Comparison of ENCODE assay signal across 24 cellular contexts in genomic region chr17:69042308-69042707, GRCh38. TPM values are rescaled to one million over a fixed set of nuclear protein-coding genes. Genes with fewer than 3 reads are reported as not detected.
DNase-seq lines count a peak whose midpoint lies in the region; ATAC-seq, FAIRE-seq and TF ChIP-seq lines count a peak whose summit lies in the region.
"Had no signal": no experiment of that assay in that cellular context is flagged by ENCODE, and none has a peak within 500 bp of the region (broad histone marks: within the 10 kb centered on the region; RNA-seq: fewer than 3 reads in every experiment).

No MANE protein-coding gene starts in this region.

- H3K4me2 ChIP-seq in HepG2 (ENCODE audit: low read depth, low read length) (no peak overlapping the region), MM.1S (ENCODE audit: low read depth, low read length) (no peak overlapping the region)

- in situ Hi-C loops in HepG2 (cut with HindIII; ENCODE audit: extremely low pct_ligation_motif_present, low pct_unique_long_range_greater_than_20kb), result no loop called here
- in situ Hi-C loops in SK-MEL-5 (cut with HindIII; ENCODE audit: low pct_unique_long_range_greater_than_20kb, low sequenced_read_pairs), result no loop called here

- no peaks in the 10 kb centered on the region for H3K9me2 ChIP-seq in MM.1S (replicated peaks; ENCODE audit: insufficient read depth, low read length)

- no peak for TF ChIP-seq EP300 in HepG2 (IDR thresholded peaks at IDR 0.05; ENCODE audit: low read depth in 2 of 2, low read length in 2 of 2)
- no peak for TF ChIP-seq EP300 in HepG2 (CRISPR knock-in tag; IDR thresholded peaks at IDR 0.05; ENCODE audit: borderline replicate concordance)

- no peak for TF ChIP-seq RAD21 in HepG2 (CRISPR knock-in tag; IDR thresholded peaks at IDR 0.05)

- no peaks in the 10 kb centered on the region; a peak in 1 of 5 replicates for H3K36me3 ChIP-seq in HepG2 (replicated peaks in 1 of 2; ENCODE audit: control insufficient read depth in 1 of 2, insufficient read depth in 2 of 2, low read length in 2 of 2)
- peaks cover 0 to 23% (median 6%) of the 10 kb centered on the region in 4 donors for H3K36me3 ChIP-seq in right lobe of liver
- no peaks in the 10 kb centered on the region for H3K36me3 ChIP-seq in MM.1S (replicated peaks; ENCODE audit: insufficient read depth, low read length)
- H3K36me3 ChIP-seq: MG63 had no signal

- H3K27me3 Mint-ChIP-seq in stimulated activated memory B cell treated with anti-CD40 and anti-IgM and Interleukin-4, amounts not matched to agents 10 μg/mL and 1 μg/mL and 100 μg/mL, for 72 hours, result no peaks in the 10 kb centered on the region

- H3K79me2 ChIP-seq in HepG2 (ENCODE audit: insufficient read depth, low read length), result no peaks in the 10 kb centered on the region
- H3K79me2 ChIP-seq in MM.1S (ENCODE audit: low read length), result no peaks in the 10 kb centered on the region

- no TSS peak for BruUV-seq in HepG2 (replicated peaks; lab: Mats Ljungman, UMichigan)

- H3K9me3 ChIP-seq in HepG2 (ENCODE audit: low read length) (peaks cover 3% of the 10 kb centered on the region; the same call in 1 of the 2 replicates), right lobe of liver (no peaks in the 10 kb centered on the region), MM.1S (replicated peaks; ENCODE audit: insufficient read depth, low read length) (no peaks in the 10 kb centered on the region)

- no peak for FAIRE-seq in HepG2 (lab: Jason Lieb, UNC)
- FAIRE-seq: RCC 7860 had no signal

- ATAC-seq in HepG2, result no peak
- no peak for ATAC-seq in right lobe of liver
- peak; percentile 66 for ATAC-seq in left colon
- ATAC-seq in stimulated activated memory B cell treated with anti-CD40 and anti-IgM and Interleukin-4, amounts not matched to agents 10 μg/mL and 1 μg/mL and 100 μg/mL, for 72 hours, result no peak
- ATAC-seq: T-cell had no signal

- H3K4me1 Mint-ChIP-seq in stimulated activated memory B cell treated with anti-CD40 and anti-IgM and Interleukin-4, amounts not matched to agents 10 μg/mL and 1 μg/mL and 100 μg/mL, for 72 hours, result no peaks in the 10 kb centered on the region

- H3K4me3 ChIP-seq in HepG2 (replicated peaks in 1 of 3; ENCODE audit: insufficient read depth in 1 of 3, low read depth in 2 of 3, low read length in 3 of 3) (no peak overlapping the region), right lobe of liver (no peak overlapping the region), MM.1S (ENCODE audit: low read length) (no peak overlapping the region)
- H3K4me3 ChIP-seq: GM23248, MG63 had no signal

- no peak overlapping the region for H2AFZ ChIP-seq in HepG2 (ENCODE audit: low read length)
- H2AFZ ChIP-seq in MM.1S (ENCODE audit: low read length), result no peak overlapping the region
- H2AFZ ChIP-seq: GM23248 had no signal

- H4K20me1 ChIP-seq in HepG2 (ENCODE audit: insufficient read depth, low read length), result no peaks in the 10 kb centered on the region
- no peaks in the 10 kb centered on the region for H4K20me1 ChIP-seq in MM.1S (ENCODE audit: insufficient read depth, low read length)

- H3K27ac Mint-ChIP-seq in stimulated activated memory B cell treated with anti-CD40 and anti-IgM and Interleukin-4, amounts not matched to agents 10 μg/mL and 1 μg/mL and 100 μg/mL, for 72 hours, result no peak overlapping the region
- H3K27ac Mint-ChIP-seq: HFFc6, T-cell had no signal

- H3K4me1 ChIP-seq in HepG2 (ENCODE audit: insufficient read depth, low read length) (peaks cover 31% of the 10 kb centered on the region), right lobe of liver (peaks cover 0 to 5% (median 0%) of the 10 kb centered on the region in 4 donors), MM.1S (ENCODE audit: low read length) (no peaks in the 10 kb centered on the region)

- H3K27ac ChIP-seq in HepG2 (ENCODE audit: extremely low read length, insufficient read depth, low read length) (no peak overlapping the region), right lobe of liver (no peak overlapping the region), MM.1S (ENCODE audit: low read length) (no peak overlapping the region)
- H3K27ac ChIP-seq: GM23248 had no signal

- DNase-seq in HepG2 (ENCODE audit: low spot score), result no peak
- no peak for DNase-seq in right lobe of liver
- DNase-seq in SK-MEL-5 (ENCODE audit: low read depth, low spot score), result peak; percentile 22
- DNase-seq in left colon, result no peak
- DNase-seq in MM.1S, result no peak
- no peak for DNase-seq in OCI-M1 (lab: John Stamatoyannopoulos, UW)
- DNase-seq in SW480 (ENCODE audit: low spot score), result no peak
- DNase-seq: 8988T, DMS153, GM23248, H7, HFFc6, MG63, NCI-H1694, NCI-H2081, NCI-H2227 treated with DMSO at 0.1 percent for 48 hours, NCI-H510A, NCI-H69, T-cell had no signal

- CTCF ChIA-PET in HepG2 (lab: Yijun Ruan, JAX; ENCODE audit: low intra/inter-chr PET ratio, low total read pairs), result no interaction called here

- H3K9ac ChIP-seq in HepG2 (ENCODE audit: insufficient read depth, low read depth, low read length) (no peak overlapping the region), MM.1S (ENCODE audit: low read length) (no peak overlapping the region)
- H3K9ac ChIP-seq: GM23248 had no signal

- H3F3A ChIP-seq in MM.1S (ENCODE audit: insufficient read depth, low read length), result no peaks in the 10 kb centered on the region

- H3K9me3 Mint-ChIP-seq in stimulated activated memory B cell treated with anti-CD40 and anti-IgM and Interleukin-4, amounts not matched to agents 10 μg/mL and 1 μg/mL and 100 μg/mL, for 72 hours, result peaks cover 4% of the 10 kb centered on the region

- TF ChIP-seq CTCF in HepG2 (CRISPR knock-in tag; IDR thresholded peaks at IDR 0.05), result no peak
- no peak for TF ChIP-seq CTCF in right lobe of liver (IDR thresholded peaks at IDR 0.05)
- no peak for TF ChIP-seq CTCF in MM.1S (IDR thresholded peaks at IDR 0.05; ENCODE audit: low read length)

- H3K27me3 ChIP-seq in HepG2 (ENCODE audit: control insufficient read depth in 1 of 2, insufficient read depth in 2 of 2, low read length in 2 of 2) (no peaks in the 10 kb centered on the region; a peak in 1 of 5 replicates), right lobe of liver (no peaks in the 10 kb centered on the region), MM.1S (replicated peaks; ENCODE audit: insufficient read depth, low read length) (no peaks in the 10 kb centered on the region)
- H3K27me3 ChIP-seq: MG63 had no signal

- POLR2A ChIA-PET in HepG2 (lab: Yijun Ruan, JAX), result no interaction called here

- no peak overlapping the region for H3K4me3 Mint-ChIP-seq in stimulated activated memory B cell treated with anti-CD40 and anti-IgM and Interleukin-4, amounts not matched to agents 10 μg/mL and 1 μg/mL and 100 μg/mL, for 72 hours
- H3K4me3 Mint-ChIP-seq: HFFc6, T-cell had no signal

- intact Hi-C loops in HepG2 (cut with micrococcal nuclease; ENCODE audit: unreplicated experiment) (no loop called here), right lobe of liver (cut with DNase I) (no loop called here), left colon (cut with DNase I, micrococcal nuclease) (no loop called here)

- 94% methylated on average over 5 of the region's 5 CpGs for WGBS in HepG2 (ENCODE audit: low lambda C conversion rate)
- WGBS in right lobe of liver (ENCODE audit: insufficient coverage, low coverage, low lambda C conversion rate, missing lambda C conversion rate), result 87% methylated on average over 5 of the region's 5 CpGs

- no peak for TF ChIP-seq POLR2A in HepG2 (IDR thresholded peaks at IDR 0.05; ENCODE audit: insufficient read depth in 1 of 2, low read depth in 2 of 2, low read length in 2 of 2)
- no peak for TF ChIP-seq POLR2A in right lobe of liver (IDR thresholded peaks at IDR 0.05)

- peaks cover 4% of the 10 kb centered on the region for H3K36me3 Mint-ChIP-seq in stimulated activated memory B cell treated with anti-CD40 and anti-IgM and Interleukin-4, amounts not matched to agents 10 μg/mL and 1 μg/mL and 100 μg/mL, for 72 hours

TF ChIP-seq in HepG2, 621 proteins besides CTCF, POLR2A, EP300 and RAD21 (continues in another document):
- TF ChIP-seq IRF9 (CRISPR knock-in tag; IDR thresholded peaks at IDR 0.05; ENCODE audit: borderline replicate concordance) (no peak), EEA1 (CRISPR knock-in tag; IDR thresholded peaks at IDR 0.05; ENCODE audit: borderline replicate concordance) (no peak)

RNA-seq across cellular contexts. Expression of gene ABCA9, which starts 18.4 kb away (rescaled TPM):
- total RNA-seq in HepG2 (2016; rRNA removed; fragmentation: Illumina TruSeq; extraction: Trizol) (0.04 TPM in 1 of 2 replicates, not detected in the other), right lobe of liver (10 to 100 TPM in 2 of 6 experiments, 1 to 10 TPM in 4; 4.9 to 19.4 (median 8.8) TPM), left colon (1 to 10 TPM; 2.2 to 8.1 TPM)
- total RNA-seq in HepG2 (2016; cell fraction: cytosol; rRNA removed; fragmentation: Illumina TruSeq; extraction: Trizol; ENCODE audit: low read depth), result not detected in 2 replicates
- total RNA-seq in HepG2 (2016; cell fraction: insoluble cytoplasmic fraction; rRNA removed; fragmentation: Illumina TruSeq; extraction: Trizol), result not detected in 2 replicates
- not detected in 2 replicates for total RNA-seq in HepG2 (2016; cell fraction: membrane; rRNA removed; fragmentation: Illumina TruSeq; extraction: Trizol)
- total RNA-seq in HepG2 (2016; cell fraction: nucleus; rRNA removed; fragmentation: Illumina TruSeq; extraction: Trizol), result 0.19 TPM in 1 of 2 replicates, not detected in the other
- 0.03 TPM in 1 of 2 replicates, not detected in the other for polyA plus RNA-seq in HepG2 (2011; rRNA removed)
- polyA plus RNA-seq in HepG2 (2011; cell fraction: cytosol; rRNA removed), result 0.08 TPM in 1 of 2 replicates, not detected in the other
- 0.09 and 0.19 TPM in 2 replicates for polyA plus RNA-seq in HepG2 (2011; cell fraction: nucleus; rRNA removed)
- polyA plus RNA-seq in HepG2 (2012), result 0.11 and 0.12 TPM in 2 replicates
- not detected in 2 replicates for polyA plus RNA-seq in HepG2 (2016; cell fraction: cytosol; fragmentation: Illumina TruSeq; extraction: Trizol; ENCODE audit: low read depth)
- polyA plus RNA-seq in HepG2 (2016; cell fraction: insoluble cytoplasmic fraction; fragmentation: Illumina TruSeq; extraction: Trizol; ENCODE audit: low read depth), result not detected in 2 replicates
- not detected in 2 replicates for polyA plus RNA-seq in HepG2 (2016; cell fraction: membrane; fragmentation: Illumina TruSeq; extraction: Trizol; ENCODE audit: low read depth)
- polyA plus RNA-seq in HepG2 (2016; cell fraction: nucleus; fragmentation: Illumina TruSeq; extraction: Trizol; ENCODE audit: insufficient read depth, low read depth), result not detected in 2 replicates
- polyA minus RNA-seq in HepG2 (2011; rRNA and poly(A)+ RNA removed; ENCODE audit: low replicate concordance), result 0.51 TPM in 1 of 2 replicates, not detected in the other
- polyA minus RNA-seq in HepG2 (2011; cell fraction: cytosol; rRNA and poly(A)+ RNA removed), result not detected in 2 replicates
- 0.52 and 0.62 TPM in 2 replicates for polyA minus RNA-seq in HepG2 (2011; cell fraction: nucleus; rRNA and poly(A)+ RNA removed)
- 3.6 and 5.5 TPM in 2 replicates for total RNA-seq in SK-MEL-5 (2014; rRNA removed; shearing (Covaris generic))
- polyA plus RNA-seq in SK-MEL-5 (2015; cell fraction: cytosol; rRNA removed), result 2.3 and 2.7 TPM in 2 replicates
- 9.7 and 11.4 TPM in 2 replicates for polyA plus RNA-seq in SK-MEL-5 (2015; cell fraction: nucleus; rRNA removed)
- total RNA-seq: Daoy, G401, H7, HFFc6, LHCN-M2 had no signal
